In genomic region chr6:98834060-98835031, GRCh38 we compare ENCODE assay signal across 8 cellular contexts. TPM values are rescaled to one million over a fixed set of nuclear protein-coding genes. Genes with fewer than 3 reads are reported as not detected.
DNase-seq lines count a peak whose midpoint lies in the region; ATAC-seq, FAIRE-seq and TF ChIP-seq lines count a peak whose summit lies in the region.

POU3F2 (plus strand) TSS chr6:98834574; CDS start chr6:98834874, 300 bp downstream.

- DNase-seq in GM12892 (ENCODE audit: insufficient read length) (peak; percentile 76), NCI-H1417 treated with DMSO at 0.1 percent for 48 hours (lab: John Stamatoyannopoulos, UW) (peak; percentile 80), gastrocnemius medialis (no peak), NAMALWA (ENCODE audit: low spot score) (no peak)
- no peak for DNase-seq in T-helper 2 cell treated with Interferon-gamma antibody and Interleukin-4, amounts not matched to agents 5 μg/mL and 100 μg/mL, for 36 hours (ENCODE audit: low spot score)

- no peak within 1 kb of the TSS for H3K27ac ChIP-seq in gastrocnemius medialis

- TF ChIP-seq CTCF in brain (conservative IDR thresholded peaks at IDR 0.05), result no peak
- no peak for TF ChIP-seq CTCF in gastrocnemius medialis (IDR thresholded peaks at IDR 0.05 in 4 of 5, conservative IDR thresholded peaks at IDR 0.05 in 1 of 5)

- H3K9me3 Mint-ChIP-seq in T-helper 2 cell treated with Interferon-gamma antibody and Interleukin-4, amounts not matched to agents 5 μg/mL and 100 μg/mL, for 36 hours, result no peaks in the 10 kb centered on the region
- peaks cover 0 to 17% (median 0%) of the 10 kb centered on the region in 5 experiments for H3K9me3 Mint-ChIP-seq in brain

- H3K9me3 ChIP-seq in iPS-18c (ENCODE audit: control insufficient read depth, insufficient read depth, low read length) (no peaks in the 10 kb centered on the region), gastrocnemius medialis (no peaks in the 10 kb centered on the region)

- peaks cover 84% of the 10 kb centered on the region for H3K27me3 Mint-ChIP-seq in T-helper 2 cell treated with Interferon-gamma antibody and Interleukin-4, amounts not matched to agents 5 μg/mL and 100 μg/mL, for 36 hours (ENCODE audit: low read depth)
- peaks cover 42% of the 10 kb centered on the region for H3K27me3 Mint-ChIP-seq in brain

- H3K36me3 ChIP-seq in gastrocnemius medialis, result no peaks in the 10 kb centered on the region

- peaks cover 31% of the 10 kb centered on the region for H3K4me1 Mint-ChIP-seq in T-helper 2 cell treated with Interferon-gamma antibody and Interleukin-4, amounts not matched to agents 5 μg/mL and 100 μg/mL, for 36 hours (ENCODE audit: low read depth)
- H3K4me1 Mint-ChIP-seq in brain, result peaks cover 26% of the 10 kb centered on the region

- H3K4me1 ChIP-seq in gastrocnemius medialis, result peaks cover 15 to 42% of the 10 kb centered on the region in 2 donors

- FAIRE-seq in GM12892 (lab: Jason Lieb, UNC), result peak; percentile 9

- H3K36me3 Mint-ChIP-seq in T-helper 2 cell treated with Interferon-gamma antibody and Interleukin-4, amounts not matched to agents 5 μg/mL and 100 μg/mL, for 36 hours (ENCODE audit: low read depth), result no peaks in the 10 kb centered on the region
- peaks cover 30% of the 10 kb centered on the region for H3K36me3 Mint-ChIP-seq in brain

- intact Hi-C loops in gastrocnemius medialis (cut with DNase I; ENCODE audit: low total_unique reads), result no loop called here

- H3K27ac Mint-ChIP-seq in T-helper 2 cell treated with Interferon-gamma antibody and Interleukin-4, amounts not matched to agents 5 μg/mL and 100 μg/mL, for 36 hours, result peak within 1 kb of the TSS; percentile 67
- H3K27ac Mint-ChIP-seq in brain, result peak within 1 kb of the TSS; percentile 97 to 100 (median 99)

- peaks cover 94 to 98% (median 94%) of the 10 kb centered on the region in 3 donors for H3K27me3 ChIP-seq in gastrocnemius medialis

- no peak for TF ChIP-seq POLR2A in GM12892 (IDR thresholded peaks at IDR 0.05; ENCODE audit: low read depth, low read length)
- TF ChIP-seq POLR2A in gastrocnemius medialis (IDR thresholded peaks at IDR 0.05), result no peak

- ATAC-seq in HG02798 (IDR thresholded peaks at IDR 0.05; ENCODE audit: poor library complexity, unreplicated experiment) (peak; percentile 78), gastrocnemius medialis (peak in 1 of 2 donors; percentile 31)

- H3K4me3 ChIP-seq in iPS-18c (ENCODE audit: insufficient read depth, low read depth, low read length), result peak within 1 kb of the TSS; percentile 64
- H3K4me3 ChIP-seq in gastrocnemius medialis, result peak within 1 kb of the TSS; percentile 50 to 59 (median 54)

- in situ Hi-C loops in gastrocnemius medialis (cut with MboI; ENCODE audit: low sequenced_read_pairs in 4 of 4), result loop anchor here in 1 of 4 donors (25.0 kb wide), 1 partner anchor 1347 kb away; no protein-coding TSS in a partner anchor

- peak within 1 kb of the TSS; percentile 88 for H3K4me3 Mint-ChIP-seq in T-helper 2 cell treated with Interferon-gamma antibody and Interleukin-4, amounts not matched to agents 5 μg/mL and 100 μg/mL, for 36 hours
- peak within 1 kb of the TSS; percentile 93 to 97 (median 95) for H3K4me3 Mint-ChIP-seq in brain

RNA-seq across cellular contexts. Expression of gene POU3F2, which starts in this region (rescaled TPM):
- not detected for polyA plus RNA-seq in GM12892 (2012; ENCODE audit: missing spikeins)
- polyA plus RNA-seq in brain (ENCODE audit: insufficient read depth, low read depth, low replicate concordance), result 9.1 TPM
- total RNA-seq in gastrocnemius medialis, result under 1 TPM in 1 of 4 donors, not detected in 3; 0.07 TPM

Comparison
In these comparisons a context has a peak if more than half of its experiments do, and no peak if none do; other contexts are left out.
1. DNase-seq: peak in GM12892 (single experiment) and NCI-H1417 treated with DMSO at 0.1 percent for 48 hours (single experiment); none in T-helper 2 cell treated with Interferon-gamma antibody and Interleukin-4, amounts not matched to agents 5 μg/mL and 100 μg/mL, for 36 hours (single experiment), gastrocnemius medialis (0 of 2) and NAMALWA (single experiment).